12 cellular contexts compared by ENCODE assay signal in the genomic region with DNA sequence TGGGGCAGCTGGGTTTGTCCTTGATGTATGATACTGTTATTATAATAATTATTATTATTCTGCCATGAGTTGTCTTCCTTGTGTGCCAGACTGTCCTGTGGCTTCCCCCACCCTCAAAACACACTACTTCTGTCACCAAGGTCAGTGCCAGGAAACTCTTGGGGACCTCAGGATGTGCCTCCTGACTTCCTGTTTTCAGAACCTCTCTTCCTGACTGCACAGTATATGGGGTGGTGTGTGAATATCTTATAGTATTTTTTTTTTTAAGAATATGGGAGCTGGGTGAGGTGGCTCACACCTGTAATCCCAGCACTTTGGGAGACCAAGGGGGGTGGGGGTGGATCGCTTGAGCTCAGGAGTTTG. TPM values are rescaled to one million over a fixed set of nuclear protein-coding genes. Genes with fewer than 3 reads are reported as not detected.
DNase-seq lines count a peak whose midpoint lies in the region; ATAC-seq and TF ChIP-seq lines count a peak whose summit lies in the region.
"Had no signal": no experiment of that assay in that cellular context is flagged by ENCODE, and none has a peak within 500 bp of the region (broad histone marks: within the 10 kb centered on the region; RNA-seq: fewer than 3 reads in every experiment).

No MANE protein-coding gene starts in this region.

- peak overlapping the region in 1 of 2 donors; percentile 19 for H3K4me3 ChIP-seq in CD4-positive, alpha-beta memory T cell (ENCODE audit: low read length in 2 of 2)
- H3K4me3 ChIP-seq in Loucy (ENCODE audit: low read length, poor library complexity, severe bottlenecking) = peak overlapping the region; percentile 48

- no peak overlapping the region for H2AFZ ChIP-seq in Loucy (ENCODE audit: low read length)

- peak in 1 of 5 donors; percentile 20 for DNase-seq in CD4-positive, alpha-beta memory T cell
- no peak for DNase-seq in natural killer cell treated with Interleukin-12 subunit alpha and Interleukin-12 subunit beta and Interleukin-15 and Interleukin-18, amount 100 ng/mL, for 72 hours (ENCODE audit: low spot score)
- no peak for DNase-seq in NCI-H187 treated with DMSO at 0.1 percent for 48 hours (lab: John Stamatoyannopoulos, UW)
- DNase-seq in stimulated activated CD4-positive, alpha-beta T cell treated with anti-CD3 and anti-CD28 coated beads, Interleukin-15, amount 100 ng/mL, for 24 hours = no peak
- no peak for DNase-seq in T1000 (lab: John Stamatoyannopoulos, UW)
- DNase-seq: activated CD4-positive, CD25-positive, alpha-beta regulatory T cell; midbrain; NCI-H510A had no signal

- peak overlapping the region; percentile 80 to 90 (median 87) for H3K27ac Mint-ChIP-seq in CD4-positive, alpha-beta memory T cell
- H3K27ac Mint-ChIP-seq in activated naive CD8-positive, alpha-beta T cell = peak overlapping the region; percentile 84
- H3K27ac Mint-ChIP-seq in natural killer cell treated with Interleukin-12 subunit alpha and Interleukin-12 subunit beta and Interleukin-15 and Interleukin-18, amount 100 ng/mL, for 72 hours = peak overlapping the region; percentile 53 to 78

- no peaks in the 10 kb centered on the region for H3K27me3 Mint-ChIP-seq in CD4-positive, alpha-beta memory T cell
- no peaks in the 10 kb centered on the region for H3K27me3 Mint-ChIP-seq in activated naive CD8-positive, alpha-beta T cell
- H3K27me3 Mint-ChIP-seq in natural killer cell treated with Interleukin-12 subunit alpha and Interleukin-12 subunit beta and Interleukin-15 and Interleukin-18, amount 100 ng/mL, for 72 hours = no peaks in the 10 kb centered on the region

- peaks cover 16 to 38% of the 10 kb centered on the region in 2 donors for H3K36me3 Mint-ChIP-seq in CD4-positive, alpha-beta memory T cell
- H3K36me3 Mint-ChIP-seq in activated naive CD8-positive, alpha-beta T cell = peaks cover 8% of the 10 kb centered on the region
- peaks cover 6% of the 10 kb centered on the region for H3K36me3 Mint-ChIP-seq in natural killer cell treated with Interleukin-12 subunit alpha and Interleukin-12 subunit beta and Interleukin-15 and Interleukin-18, amount 100 ng/mL, for 72 hours

- POLR2A ChIA-PET in CD4-positive, alpha-beta memory T cell (lab: Charles Lee; ENCODE audit: partially characterized antibody) = interaction anchor here (0.7 to 5.8 kb wide), 15 partner anchors 10 to 746 kb away, joined by 3 to 69 read pairs (median 14); a partner anchor contains a TSS

- H3K9ac ChIP-seq in Loucy (ENCODE audit: low read depth, low read length, poor library complexity, severe bottlenecking) = peak overlapping the region; percentile 17

- peak overlapping the region; percentile 55 for H3K27ac ChIP-seq in CD4-positive, alpha-beta memory T cell (ENCODE audit: low read depth, low read length)

- peaks cover 46 to 78% (median 62%) of the 10 kb centered on the region in 4 donors for H3K4me1 Mint-ChIP-seq in CD4-positive, alpha-beta memory T cell
- H3K4me1 Mint-ChIP-seq in activated naive CD8-positive, alpha-beta T cell (ENCODE audit: low read depth) = peaks cover 65% of the 10 kb centered on the region
- H3K4me1 Mint-ChIP-seq in natural killer cell treated with Interleukin-12 subunit alpha and Interleukin-12 subunit beta and Interleukin-15 and Interleukin-18, amount 100 ng/mL, for 72 hours (ENCODE audit: low read depth in 2 of 2) = peaks cover 18 to 25% of the 10 kb centered on the region in 2 donors

- ATAC-seq in natural killer cell treated with Interleukin-12 subunit alpha and Interleukin-12 subunit beta and Interleukin-15 and Interleukin-18, amount 100 ng/mL, for 72 hours = peak in 1 of 2 donors; percentile 37

- peak overlapping the region; percentile 72 to 93 (median 82) for H3K4me3 Mint-ChIP-seq in CD4-positive, alpha-beta memory T cell
- H3K4me3 Mint-ChIP-seq in activated naive CD8-positive, alpha-beta T cell = peak overlapping the region; percentile 73
- H3K4me3 Mint-ChIP-seq in natural killer cell treated with Interleukin-12 subunit alpha and Interleukin-12 subunit beta and Interleukin-15 and Interleukin-18, amount 100 ng/mL, for 72 hours = peak overlapping the region; percentile 24

- H3K9me3 Mint-ChIP-seq in CD4-positive, alpha-beta memory T cell = no peaks in the 10 kb centered on the region
- no peaks in the 10 kb centered on the region for H3K9me3 Mint-ChIP-seq in activated naive CD8-positive, alpha-beta T cell (ENCODE audit: low read depth)
- no peaks in the 10 kb centered on the region for H3K9me3 Mint-ChIP-seq in natural killer cell treated with Interleukin-12 subunit alpha and Interleukin-12 subunit beta and Interleukin-15 and Interleukin-18, amount 100 ng/mL, for 72 hours

- H3K27me3 ChIP-seq in CD4-positive, alpha-beta memory T cell (ENCODE audit: insufficient read depth, low read length) = no peaks in the 10 kb centered on the region
- H3K27me3 ChIP-seq in Loucy (ENCODE audit: insufficient read depth, low read length, poor library complexity, severe bottlenecking) = no peaks in the 10 kb centered on the region

- no peaks in the 10 kb centered on the region for H3K9me2 ChIP-seq in Loucy (replicated peaks; ENCODE audit: low read depth, low read length)

- intact Hi-C loops in CD4-positive, alpha-beta memory T cell (cut with micrococcal nuclease) = loop anchor here (1.0 to 2.0 kb wide), 2 partner anchors 15 to 16 kb away; a partner anchor contains a TSS

- H3K9me3 ChIP-seq in CD4-positive, alpha-beta memory T cell (ENCODE audit: control insufficient read depth in 1 of 2, low read length in 2 of 2) = no peaks in the 10 kb centered on the region
- no peaks in the 10 kb centered on the region for H3K9me3 ChIP-seq in Loucy (ENCODE audit: insufficient read depth, low read depth, low read length)

- H3K79me2 ChIP-seq in Loucy (ENCODE audit: insufficient read depth, low read length) = no peaks in the 10 kb centered on the region

- H3F3A ChIP-seq in Loucy (ENCODE audit: low read depth) = no peaks in the 10 kb centered on the region

- peak overlapping the region; percentile 60 for H3K4me2 ChIP-seq in Loucy (ENCODE audit: low read depth, low read length, poor library complexity, severe bottlenecking)

- TF ChIP-seq CTCF in Loucy (conservative IDR thresholded peaks at IDR 0.05; ENCODE audit: low read length) = no peak

- CTCF ChIA-PET in CD4-positive, alpha-beta memory T cell (lab: Charles Lee; ENCODE audit: partially characterized antibody) = interaction anchor here (1.1 to 8.5 kb wide), 12 partner anchors 8 to 125 kb away, joined by 3 to 140 read pairs (median 12); a partner anchor contains a TSS

- H3K36me3 ChIP-seq in CD4-positive, alpha-beta memory T cell (ENCODE audit: insufficient read depth, low read length) = peaks cover 38% of the 10 kb centered on the region
- H3K36me3 ChIP-seq in Loucy (ENCODE audit: insufficient read depth, low read length) = 0 out of 2 replicates have a peak, but pooled peaks cover 4% of the 10 kb centered on the region

- peaks cover 84% of the 10 kb centered on the region for H3K4me1 ChIP-seq in CD4-positive, alpha-beta memory T cell (ENCODE audit: insufficient read depth, low read length)
- H3K4me1 ChIP-seq in Loucy (ENCODE audit: insufficient read depth, low read length, poor library complexity, severe bottlenecking) = peaks cover 22% of the 10 kb centered on the region

- no peaks in the 10 kb centered on the region for H4K20me1 ChIP-seq in Loucy (ENCODE audit: insufficient read depth, low read length, poor library complexity, severe bottlenecking)

RNA-seq across cellular contexts. Expression of a gene that starts 11.7 kb away (rescaled TPM):
- under 1 TPM in 1 of 2 experiments, not detected in 1; 0.11 TPM for total RNA-seq in CD4-positive, alpha-beta memory T cell
- polyA plus RNA-seq in CD4-positive, alpha-beta memory T cell = not detected
- not detected for total RNA-seq in natural killer cell treated with Interleukin-12 subunit alpha and Interleukin-12 subunit beta and Interleukin-15 and Interleukin-18, amount 100 ng/mL, for 72 hours
- total RNA-seq: fibroblast of villous mesenchyme, subcutaneous adipose tissue had no signal

RNA-seq across cellular contexts. Expression of a gene that starts 14.8 kb away (rescaled TPM):
- total RNA-seq in CD4-positive, alpha-beta memory T cell = 100 to 1,000 TPM; 167 to 168 TPM
- polyA plus RNA-seq in CD4-positive, alpha-beta memory T cell = 10 to 100 TPM; 62.3 to 96.7 TPM
- 10 to 100 TPM; 26.5 to 45.4 TPM for total RNA-seq in natural killer cell treated with Interleukin-12 subunit alpha and Interleukin-12 subunit beta and Interleukin-15 and Interleukin-18, amount 100 ng/mL, for 72 hours

RNA-seq across cellular contexts. Expression of a gene that starts 21.0 kb away (rescaled TPM):
- total RNA-seq in CD4-positive, alpha-beta memory T cell = 100 to 1,000 TPM; 114 to 123 TPM
- polyA plus RNA-seq in CD4-positive, alpha-beta memory T cell = 100 to 1,000 TPM; 223 to 322 TPM
- 100 to 1,000 TPM; 136 to 150 TPM for total RNA-seq in natural killer cell treated with Interleukin-12 subunit alpha and Interleukin-12 subunit beta and Interleukin-15 and Interleukin-18, amount 100 ng/mL, for 72 hours

RNA-seq across cellular contexts. Expression of a gene that starts 27.9 kb away (rescaled TPM):
- not detected for total RNA-seq in CD4-positive, alpha-beta memory T cell
- polyA plus RNA-seq in CD4-positive, alpha-beta memory T cell = not detected
- not detected for total RNA-seq in natural killer cell treated with Interleukin-12 subunit alpha and Interleukin-12 subunit beta and Interleukin-15 and Interleukin-18, amount 100 ng/mL, for 72 hours
- total RNA-seq: fibroblast of villous mesenchyme, subcutaneous adipose tissue had no signal

RNA-seq across cellular contexts. Expression of a gene that starts 36.8 kb away (rescaled TPM):
- total RNA-seq in CD4-positive, alpha-beta memory T cell = not detected
- 1 to 10 TPM; 2.0 to 2.4 TPM for polyA plus RNA-seq in CD4-positive, alpha-beta memory T cell
- total RNA-seq in natural killer cell treated with Interleukin-12 subunit alpha and Interleukin-12 subunit beta and Interleukin-15 and Interleukin-18, amount 100 ng/mL, for 72 hours = under 1 TPM in 1 of 2 donors, not detected in 1; 0.45 TPM

Comparison
In these comparisons a context has a peak if more than half of its experiments do, and no peak if none do; other contexts are left out.
1. H3K4me3 Mint-ChIP-seq: peak in every context shown above with its lines; median percentile 82 in CD4-positive, alpha-beta memory T cell; 73 in activated naive CD8-positive, alpha-beta T cell; 24 in natural killer cell treated with Interleukin-12 subunit alpha and Interleukin-12 subunit beta and Interleukin-15 and Interleukin-18, amount 100 ng/mL, for 72 hours.